29 cellular contexts compared by ENCODE assay signal in genomic region chr9:119177141-119177540, GRCh38.
"Had no signal": no experiment of that assay in that cellular context is flagged by ENCODE, and none has a peak within 500 bp of the region (broad histone marks: within the 10 kb centered on the region; RNA-seq: fewer than 3 reads in every experiment).

No MANE protein-coding gene starts in this region.

- H3K36me3 Mint-ChIP-seq: immature natural killer cell; naive B cell; natural killer cell treated with Interleukin-12 subunit alpha and Interleukin-12 subunit beta and Interleukin-15 and Interleukin-18, amount 100 ng/mL, for 72 hours; type B pancreatic cell had no signal

- DNase-seq: dermis blood vessel endothelial cell; effector memory CD8-positive, alpha-beta T cell; erythroblast; esophagus squamous epithelium; foreskin melanocyte; glutamatergic neuron; immature natural killer cell; islet precursor cell; kidney glomerular epithelial cell; left ventricle myocardium superior; lower lobe of right lung; mucosa of descending colon; naive B cell; stimulated activated CD4-positive, alpha-beta T cell treated with anti-CD3 and anti-CD28 coated beads, Interleukin-12 subunit alpha, Interleukin-12 subunit beta, amount 100 ng/mL, for 4 hours; stimulated activated CD4-positive, alpha-beta T cell treated with anti-CD3 and anti-CD28 coated beads, Interleukin-1b, Interleukin-23, amount 100 ng/mL, for 48 hours; stimulated activated CD4-positive, alpha-beta T cell treated with anti-CD3 and anti-CD28 coated beads, Interleukin-4, amount 100 ng/mL, for 1 hour; stimulated activated CD8-positive, alpha-beta memory T cell treated with anti-CD3 and anti-CD28 coated beads, Interleukin-4, amount 100 ng/mL, for 48 hours; stimulated activated naive CD4-positive, alpha-beta T cell; stimulated activated naive CD8-positive, alpha-beta T cell treated with anti-CD3 and anti-CD28 coated beads, Interleukin-15, amount 100 ng/mL, for 72 hours; tibial artery had no signal

- H3K4me2 ChIP-seq: smooth muscle cell had no signal

- H3K4me1 ChIP-seq: esophagus squamous epithelium, lower lobe of right lung, prostate gland, right atrium auricular region, suprapubic skin, tibial artery had no signal

- H3K4me1 Mint-ChIP-seq: immature natural killer cell; naive B cell; stimulated activated naive CD8-positive, alpha-beta T cell treated with anti-CD3 and anti-CD28 coated beads, Interleukin-15, amount 100 ng/mL, for 72 hours had no signal

- H3K9me3 Mint-ChIP-seq: type B pancreatic cell had no signal

- H3K9me3 ChIP-seq: esophagus squamous epithelium, lower lobe of right lung, mucosa of descending colon, prostate gland, right atrium auricular region, suprapubic skin, tibial artery had no signal

- H3K4me3 ChIP-seq: coronary artery, esophagus squamous epithelium, lower lobe of right lung, mucosa of descending colon, prostate gland, right atrium auricular region, smooth muscle cell, suprapubic skin, tibial artery had no signal

- H3K27ac Mint-ChIP-seq: effector memory CD8-positive, alpha-beta T cell; immature natural killer cell; naive B cell; natural killer cell treated with Interleukin-12 subunit alpha and Interleukin-12 subunit beta and Interleukin-15 and Interleukin-18, amount 100 ng/mL, for 72 hours; type B pancreatic cell had no signal

- H3K36me3 ChIP-seq: esophagus squamous epithelium, lower lobe of right lung, prostate gland, right atrium auricular region, suprapubic skin, tibial artery had no signal

- H3K27me3 Mint-ChIP-seq: effector memory CD8-positive, alpha-beta T cell; naive B cell; natural killer cell treated with Interleukin-12 subunit alpha and Interleukin-12 subunit beta and Interleukin-15 and Interleukin-18, amount 100 ng/mL, for 72 hours; stimulated activated naive CD8-positive, alpha-beta T cell treated with anti-CD3 and anti-CD28 coated beads, Interleukin-15, amount 100 ng/mL, for 72 hours; type B pancreatic cell had no signal

- H3K27me3 ChIP-seq: esophagus squamous epithelium, right atrium auricular region, suprapubic skin, tibial artery had no signal

- H3K27ac ChIP-seq: coronary artery, esophagus squamous epithelium, lower lobe of right lung, prostate gland, right atrium auricular region, suprapubic skin, tibial artery had no signal

- H3K4me3 Mint-ChIP-seq: effector memory CD8-positive, alpha-beta T cell; immature natural killer cell; naive B cell; natural killer cell treated with Interleukin-12 subunit alpha and Interleukin-12 subunit beta and Interleukin-15 and Interleukin-18, amount 100 ng/mL, for 72 hours; neural crest cell; stimulated activated naive CD8-positive, alpha-beta T cell treated with anti-CD3 and anti-CD28 coated beads, Interleukin-15, amount 100 ng/mL, for 72 hours; type B pancreatic cell had no signal

- ATAC-seq: effector memory CD8-positive, alpha-beta T cell; left ventricle myocardium superior; lower lobe of right lung; mucosa of descending colon; natural killer cell treated with Interleukin-12 subunit alpha and Interleukin-12 subunit beta and Interleukin-15 and Interleukin-18, amount 100 ng/mL, for 72 hours; sciatic nerve; stimulated activated naive CD8-positive, alpha-beta T cell treated with anti-CD3 and anti-CD28 coated beads, Interleukin-15, amount 100 ng/mL, for 72 hours had no signal
